In genomic region chr12:105342464-105342863, GRCh38 we compare ENCODE assay signal across 25 cellular contexts. TPM values are rescaled to one million over a fixed set of nuclear protein-coding genes. Genes with fewer than 3 reads are reported as not detected.
A peak's percentile ranks its signal among the peaks of the same experiment; 100 is the strongest.
DNase-seq lines count a peak whose midpoint lies in the region; ATAC-seq and TF ChIP-seq lines count a peak whose summit lies in the region.
"Had no signal": no experiment of that assay in that cellular context is flagged by ENCODE, and none has a peak within 500 bp of the region (broad histone marks: within the 10 kb centered on the region; RNA-seq: fewer than 3 reads in every experiment).

No MANE protein-coding gene starts in this region.

- no peak overlapping the region for H3K27ac ChIP-seq in mammary epithelial cell (ENCODE audit: insufficient read depth, low read depth, low read length)
- no peak overlapping the region for H3K27ac ChIP-seq in PC-3 (ENCODE audit: low read length)
- H3K27ac ChIP-seq in osteoblast (ENCODE audit: low read depth, low read length): no peak overlapping the region
- H3K27ac ChIP-seq: BLaER1 treated with 17β-estradiol and CSF1 and Interleukin-3, amounts not matched to agents 10 nM and 100 nM; SK-N-MC; VCaP had no signal

- H3K4me1 ChIP-seq in mammary epithelial cell (ENCODE audit: insufficient read depth, low read length) (no peaks in the 10 kb centered on the region), PC-3 (ENCODE audit: insufficient read depth, low read length) (peaks cover 10% of the 10 kb centered on the region), osteoblast (ENCODE audit: insufficient read depth, low read length) (peaks cover 5% of the 10 kb centered on the region)

- intact Hi-C loops in MCF 10A (cut with micrococcal nuclease): no loop called here
- intact Hi-C loops in mammary epithelial cell (cut with micrococcal nuclease): no loop called here
- intact Hi-C loops in PC-3 (cut with micrococcal nuclease): no loop called here
- intact Hi-C loops in left ventricle myocardium superior (cut with micrococcal nuclease): no loop called here

- no peaks in the 10 kb centered on the region for H3K27me3 Mint-ChIP-seq in MCF 10A (ENCODE audit: insufficient read depth, unreplicated experiment)
- H3K27me3 Mint-ChIP-seq in endothelial cell (ENCODE audit: unreplicated experiment): no peaks in the 10 kb centered on the region
- H3K27me3 Mint-ChIP-seq: activated CD8-positive, alpha-beta memory T cell treated with anti-CD3 and anti-CD28 coated beads, Interleukin-2, amount 10 ng/mL, durations not matched to agents 7 days and 5 days had no signal

- H3K4me1 Mint-ChIP-seq in MCF 10A (ENCODE audit: insufficient read depth, unreplicated experiment) (peaks cover 16% of the 10 kb centered on the region), endothelial cell (ENCODE audit: unreplicated experiment) (peaks cover 6% of the 10 kb centered on the region)

- H3K27me3 ChIP-seq in mammary epithelial cell (ENCODE audit: insufficient read depth, low read length): no peaks in the 10 kb centered on the region
- H3K27me3 ChIP-seq in PC-3 (ENCODE audit: low read length): no peaks in the 10 kb centered on the region
- H3K27me3 ChIP-seq in osteoblast (ENCODE audit: insufficient read depth, low read length): no peaks in the 10 kb centered on the region
- H3K27me3 ChIP-seq: BLaER1 treated with 17β-estradiol and CSF1 and Interleukin-3, amounts not matched to agents 10 nM and 100 nM had no signal

- H3K79me2 ChIP-seq in mammary epithelial cell (ENCODE audit: insufficient read depth, low read length) (peaks cover 87% of the 10 kb centered on the region), PC-3 (ENCODE audit: low read length) (peaks cover 65% of the 10 kb centered on the region), osteoblast (ENCODE audit: insufficient read depth, low read length) (peaks cover 97% of the 10 kb centered on the region)

- peaks cover 6% of the 10 kb centered on the region for H3K9me3 ChIP-seq in mammary epithelial cell (replicated peaks; ENCODE audit: insufficient read depth, low read length)
- H3K9me3 ChIP-seq in PC-3 (ENCODE audit: low read length): no peaks in the 10 kb centered on the region
- H3K9me3 ChIP-seq in osteoblast (ENCODE audit: low read depth, low read length): no peaks in the 10 kb centered on the region

- in situ Hi-C loops in mammary epithelial cell (cut with MboI; ENCODE audit: low sequenced_read_pairs in 2 of 2): no loop called here

- no peak for DNase-seq in MCF 10A (ENCODE audit: unreplicated experiment)
- no peak for DNase-seq in mammary epithelial cell
- no peak for DNase-seq in PC-3
- DNase-seq in ecto neural progenitor cell (ENCODE audit: low spot score): peak; percentile 21
- DNase-seq in left ventricle myocardium superior: no peak
- DNase-seq in osteoblast (ENCODE audit: insufficient read length, low spot score, missing footprints): no peak
- DNase-seq in endothelial cell (ENCODE audit: low spot score): no peak
- DNase-seq: activated CD4-positive, alpha-beta T cell treated with anti-CD3 and anti-CD28 coated beads for 48 hours; activated CD8-positive, alpha-beta memory T cell treated with anti-CD3 and anti-CD28 coated beads, Interleukin-2, amount 10 ng/mL, durations not matched to agents 7 days and 5 days; erythroblast; foreskin fibroblast; H9; NCI-H1105; NCI-H2107; NCI-H524 treated with DMSO at 0.1 percent for 48 hours; occipital lobe; stimulated activated CD4-positive, alpha-beta T cell treated with anti-CD3 and anti-CD28 coated beads, Interleukin-2, amount 100 ng/mL, for 24 hours had no signal

- H3K9ac ChIP-seq in mammary epithelial cell (ENCODE audit: insufficient read depth, low read length) (no peak overlapping the region), PC-3 (ENCODE audit: low read length) (no peak overlapping the region)
- H3K9ac ChIP-seq: BLaER1 treated with 17β-estradiol and CSF1 and Interleukin-3, amounts not matched to agents 10 nM and 100 nM had no signal

- H3K4me3 Mint-ChIP-seq in MCF 10A (ENCODE audit: unreplicated experiment) (no peak overlapping the region), endothelial cell (ENCODE audit: unreplicated experiment) (no peak overlapping the region)
- H3K4me3 Mint-ChIP-seq: activated CD8-positive, alpha-beta memory T cell treated with anti-CD3 and anti-CD28 coated beads, Interleukin-2, amount 10 ng/mL, durations not matched to agents 7 days and 5 days; H9 had no signal

- CTCF ChIA-PET in MCF 10A (lab: Yijun Ruan, JAX) (no interaction called here), mammary epithelial cell (lab: Charles Lee; ENCODE audit: low non-redundant PET) (no interaction called here), PC-3 (lab: Charles Lee) (interaction anchor here (0.6 kb wide), 2 partner anchors 39 to 225 kb away, joined by 3 to 5 read pairs; no protein-coding TSS in a partner anchor)

- H3K27ac Mint-ChIP-seq in MCF 10A (ENCODE audit: low read depth, unreplicated experiment): peak overlapping the region; percentile 63
- no peak overlapping the region for H3K27ac Mint-ChIP-seq in endothelial cell (ENCODE audit: unreplicated experiment)
- H3K27ac Mint-ChIP-seq: activated CD8-positive, alpha-beta memory T cell treated with anti-CD3 and anti-CD28 coated beads, Interleukin-2, amount 10 ng/mL, durations not matched to agents 7 days and 5 days; activated naive CD4-positive, alpha-beta T cell treated with anti-CD3 and anti-CD28 coated beads, Interleukin-2, amount 50 U/mL, for 72 hours; H9 had no signal

- H2AFZ ChIP-seq in mammary epithelial cell (ENCODE audit: low read depth, low read length) (no peak overlapping the region), PC-3 (ENCODE audit: low read length) (no peak overlapping the region), osteoblast (ENCODE audit: low read length) (no peak overlapping the region)

- H3K36me3 ChIP-seq in mammary epithelial cell (ENCODE audit: insufficient read depth, low read length) (no peaks in the 10 kb centered on the region), PC-3 (ENCODE audit: low read depth, low read length) (peaks cover 7% of the 10 kb centered on the region; the same call in 1 of the 2 replicates), osteoblast (ENCODE audit: insufficient read depth, low read length) (peaks cover 5% of the 10 kb centered on the region)

- H3K4me3 ChIP-seq in mammary epithelial cell (replicated peaks in 1 of 3; ENCODE audit: insufficient read depth in 1 of 3, low read depth in 2 of 3, low read length in 3 of 3) (no peak overlapping the region), PC-3 (ENCODE audit: low read length) (no peak overlapping the region), osteoblast (ENCODE audit: insufficient read depth, low read length) (no peak overlapping the region)
- H3K4me3 ChIP-seq: SK-N-MC, smooth muscle cell had no signal

- no peaks in the 10 kb centered on the region for H3K36me3 Mint-ChIP-seq in MCF 10A (ENCODE audit: insufficient read depth, unreplicated experiment)
- H3K36me3 Mint-ChIP-seq in endothelial cell (ENCODE audit: low read depth, unreplicated experiment): peaks cover 16% of the 10 kb centered on the region

- dilution Hi-C loops in mammary epithelial cell (cut with HindIII; ENCODE audit: low sequenced_read_pairs): no loop called here

- POLR2A ChIA-PET in MCF 10A (lab: Yijun Ruan, JAX): no interaction called here
- POLR2A ChIA-PET in PC-3 (lab: Charles Lee; ENCODE audit: unreplicated experiment): no interaction called here

- ATAC-seq in PC-3: 0 out of 2 replicates have a peak, but pooled peaks have one; percentile 19
- ATAC-seq in GM19351 (IDR thresholded peaks at IDR 0.05; ENCODE audit: unreplicated experiment): no peak
- ATAC-seq in left ventricle myocardium superior: no peak
- ATAC-seq: activated CD8-positive, alpha-beta memory T cell treated with anti-CD3 and anti-CD28 coated beads, Interleukin-2, amount 10 ng/mL, durations not matched to agents 7 days and 5 days; HepG2; left lobe of liver had no signal

- no TSS peak for BruUV-seq in MCF 10A (replicated peaks; lab: Mats Ljungman, UMichigan)
- no TSS peak for BruUV-seq in mammary epithelial cell (replicated peaks; lab: Mats Ljungman, UMichigan)
- no TSS peak for BruUV-seq in PC-3 (replicated peaks; lab: Mats Ljungman, UMichigan)

- peaks cover 7% of the 10 kb centered on the region for H3F3A ChIP-seq in PC-3 (ENCODE audit: low read length, unreplicated experiment)

- TF ChIP-seq CTCF in MCF 10A (IDR thresholded peaks at IDR 0.05; ENCODE audit: unreplicated experiment): no peak
- TF ChIP-seq CTCF in mammary epithelial cell (conservative IDR thresholded peaks at IDR 0.05 in 1 of 2, IDR thresholded peaks at IDR 0.05 in 1 of 2; ENCODE audit: extremely low read depth in 1 of 2, insufficient read depth in 1 of 2, low read depth in 1 of 2, low read length in 2 of 2): no peak
- no peak for TF ChIP-seq CTCF in PC-3 (conservative IDR thresholded peaks at IDR 0.05; ENCODE audit: low read depth, low read length)
- TF ChIP-seq CTCF in osteoblast (IDR thresholded peaks at IDR 0.05; ENCODE audit: extremely low read depth, low read depth, low read length): no peak
- TF ChIP-seq CTCF in endothelial cell (IDR thresholded peaks at IDR 0.05; ENCODE audit: unreplicated experiment): no peak

- H3K9me2 ChIP-seq in PC-3 (replicated peaks; ENCODE audit: low read length): no peaks in the 10 kb centered on the region

- H3K4me2 ChIP-seq in mammary epithelial cell (ENCODE audit: insufficient read depth, low read depth, low read length) (no peak overlapping the region), PC-3 (ENCODE audit: low read length) (no peak overlapping the region), osteoblast (ENCODE audit: insufficient read depth, low read length) (no peak overlapping the region)
- H3K4me2 ChIP-seq: BLaER1 treated with 17β-estradiol and CSF1 and Interleukin-3, amounts not matched to agents 10 nM and 100 nM; smooth muscle cell had no signal

- H4K20me1 ChIP-seq in mammary epithelial cell (ENCODE audit: insufficient read depth, low read length) (no peaks in the 10 kb centered on the region), PC-3 (ENCODE audit: low read length) (no peaks in the 10 kb centered on the region), osteoblast (ENCODE audit: insufficient read depth, low read length) (peaks cover 3% of the 10 kb centered on the region)
- H4K20me1 ChIP-seq: BLaER1 treated with 17β-estradiol and CSF1 and Interleukin-3, amounts not matched to agents 10 nM and 100 nM had no signal

- no peaks in the 10 kb centered on the region for H3K9me3 Mint-ChIP-seq in MCF 10A (ENCODE audit: unreplicated experiment)
- H3K9me3 Mint-ChIP-seq in endothelial cell (ENCODE audit: unreplicated experiment): no peaks in the 10 kb centered on the region

RNA-seq across cellular contexts. Expression of gene C12orf75, which starts 12.0 kb away (rescaled TPM):
- total RNA-seq in MCF 10A (2022) (53.6 and 67.7 TPM in 2 replicates), mammary epithelial cell (100 to 1,000 TPM in 1 of 2 donors, 10 to 100 TPM in 1; 88.7 to 177 TPM), PC-3 (2014; rRNA removed) (144 and 160 TPM in 2 replicates), left ventricle myocardium superior (1.8 TPM), osteoblast (48.5 and 58.0 TPM in 2 replicates), endothelial cell (ENCODE audit: unreplicated experiment) (24.0 TPM)
- 115 TPM for polyA plus RNA-seq in mammary epithelial cell
- 64.7 TPM for polyA minus RNA-seq in mammary epithelial cell
